ENCODE assay signal across 1 cellular context in the genomic region with DNA sequence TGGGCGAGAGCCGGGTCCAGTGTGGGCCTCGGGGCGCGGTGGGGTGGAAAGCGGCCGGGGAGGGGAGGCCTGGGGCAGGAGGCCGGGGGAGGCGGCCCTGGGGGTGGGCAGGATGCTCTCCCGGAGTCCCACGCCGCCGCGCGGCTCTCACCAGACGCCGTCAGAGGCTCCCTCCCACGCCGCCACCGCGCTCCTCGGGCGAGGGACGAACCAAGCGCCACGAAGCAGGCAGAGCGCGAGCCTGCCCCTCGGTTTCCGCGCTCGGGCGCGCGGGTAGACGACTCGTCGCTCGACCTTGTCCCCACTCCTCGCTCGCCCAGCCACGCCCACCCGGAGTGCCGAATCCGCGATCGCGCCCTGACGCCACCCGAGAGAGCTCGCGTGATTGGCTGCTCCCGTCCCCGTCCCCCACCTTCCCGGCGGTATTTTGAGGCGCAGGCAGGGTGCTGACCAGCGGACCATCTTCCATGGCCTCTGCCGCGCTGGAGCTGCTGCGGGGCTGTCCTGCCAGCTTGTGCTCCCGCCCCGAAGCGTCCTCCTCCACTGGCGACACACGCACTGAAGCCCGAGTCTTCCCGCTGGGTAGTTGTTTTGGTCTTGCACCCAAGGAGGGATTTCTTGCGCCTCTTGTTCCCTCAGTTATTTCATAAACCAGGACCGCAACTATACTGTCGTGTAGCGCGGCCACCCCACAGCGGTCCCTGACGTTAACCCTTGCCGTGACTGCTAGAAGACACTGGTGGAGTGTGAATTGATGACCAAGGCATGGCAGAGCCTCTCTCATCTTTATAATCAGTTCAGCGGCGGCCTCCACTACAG.
A peak's percentile ranks its signal among the peaks of the same experiment; 100 is the strongest.
TF ChIP-seq lines count a peak whose summit lies in the region.

A gene with protein sequence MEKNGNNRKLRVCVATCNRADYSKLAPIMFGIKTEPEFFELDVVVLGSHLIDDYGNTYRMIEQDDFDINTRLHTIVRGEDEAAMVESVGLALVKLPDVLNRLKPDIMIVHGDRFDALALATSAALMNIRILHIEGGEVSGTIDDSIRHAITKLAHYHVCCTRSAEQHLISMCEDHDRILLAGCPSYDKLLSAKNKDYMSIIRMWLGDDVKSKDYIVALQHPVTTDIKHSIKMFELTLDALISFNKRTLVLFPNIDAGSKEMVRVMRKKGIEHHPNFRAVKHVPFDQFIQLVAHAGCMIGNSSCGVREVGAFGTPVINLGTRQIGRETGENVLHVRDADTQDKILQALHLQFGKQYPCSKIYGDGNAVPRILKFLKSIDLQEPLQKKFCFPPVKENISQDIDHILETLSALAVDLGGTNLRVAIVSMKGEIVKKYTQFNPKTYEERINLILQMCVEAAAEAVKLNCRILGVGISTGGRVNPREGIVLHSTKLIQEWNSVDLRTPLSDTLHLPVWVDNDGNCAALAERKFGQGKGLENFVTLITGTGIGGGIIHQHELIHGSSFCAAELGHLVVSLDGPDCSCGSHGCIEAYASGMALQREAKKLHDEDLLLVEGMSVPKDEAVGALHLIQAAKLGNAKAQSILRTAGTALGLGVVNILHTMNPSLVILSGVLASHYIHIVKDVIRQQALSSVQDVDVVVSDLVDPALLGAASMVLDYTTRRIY (minus strand): TSS at position 279 of the 819 bp plus-strand sequence. CDS start 9,093 bp downstream, outside the sequence.

TF ChIP-seq in HCT116, 20 proteins besides CTCF, POLR2A, EP300 and RAD21:
- TF ChIP-seq SP1 (IDR thresholded peaks at IDR 0.05; ENCODE audit: low read depth) (peak; percentile 92), TCF7L2 (IDR thresholded peaks at IDR 0.05; ENCODE audit: borderline replicate concordance, extremely low read depth, insufficient read depth, insufficient read length) (peak; percentile 28), SRF (IDR thresholded peaks at IDR 0.05; ENCODE audit: low read depth) (peak; percentile 90), FOSL1 (IDR thresholded peaks at IDR 0.05; ENCODE audit: low read depth) (no peak), CEBPB (IDR thresholded peaks at IDR 0.05; ENCODE audit: low read depth) (no peak), ZFX (IDR thresholded peaks at IDR 0.05) (peak; percentile 61), ELF1 (IDR thresholded peaks at IDR 0.05; ENCODE audit: borderline replicate concordance, low read depth) (no peak), ZNF274 (IDR thresholded peaks at IDR 0.05; ENCODE audit: low read depth, low read length) (no peak), EZH2phosphoT487 (IDR thresholded peaks at IDR 0.05; ENCODE audit: borderline replicate concordance) (no peak), YY1 (IDR thresholded peaks at IDR 0.05; ENCODE audit: extremely low read depth, insufficient replicate concordance, low read depth, low read length) (peak; percentile 53), JUND (IDR thresholded peaks at IDR 0.05) (no peak), EGR1 (IDR thresholded peaks at IDR 0.05; ENCODE audit: low read depth) (0 out of 2 replicates have a peak, but pooled peaks have one; percentile 38), POLR2AphosphoS5 (IDR thresholded peaks at IDR 0.05; ENCODE audit: low read depth, low read length) (peak; percentile 75), SIN3A (IDR thresholded peaks at IDR 0.05; ENCODE audit: low read depth) (peak; percentile 68), CBX3 (IDR thresholded peaks at IDR 0.05; ENCODE audit: low read depth) (peak; percentile 33; the same call in 1 of the 2 replicates), EZH2 (IDR thresholded peaks at IDR 0.05) (no peak)
- TF ChIP-seq, protein P1, sequence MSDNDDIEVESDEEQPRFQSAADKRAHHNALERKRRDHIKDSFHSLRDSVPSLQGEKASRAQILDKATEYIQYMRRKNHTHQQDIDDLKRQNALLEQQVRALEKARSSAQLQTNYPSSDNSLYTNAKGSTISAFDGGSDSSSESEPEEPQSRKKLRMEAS (IDR thresholded peaks at IDR 0.05) = peak; percentile 85
- TF ChIP-seq, protein P2, sequence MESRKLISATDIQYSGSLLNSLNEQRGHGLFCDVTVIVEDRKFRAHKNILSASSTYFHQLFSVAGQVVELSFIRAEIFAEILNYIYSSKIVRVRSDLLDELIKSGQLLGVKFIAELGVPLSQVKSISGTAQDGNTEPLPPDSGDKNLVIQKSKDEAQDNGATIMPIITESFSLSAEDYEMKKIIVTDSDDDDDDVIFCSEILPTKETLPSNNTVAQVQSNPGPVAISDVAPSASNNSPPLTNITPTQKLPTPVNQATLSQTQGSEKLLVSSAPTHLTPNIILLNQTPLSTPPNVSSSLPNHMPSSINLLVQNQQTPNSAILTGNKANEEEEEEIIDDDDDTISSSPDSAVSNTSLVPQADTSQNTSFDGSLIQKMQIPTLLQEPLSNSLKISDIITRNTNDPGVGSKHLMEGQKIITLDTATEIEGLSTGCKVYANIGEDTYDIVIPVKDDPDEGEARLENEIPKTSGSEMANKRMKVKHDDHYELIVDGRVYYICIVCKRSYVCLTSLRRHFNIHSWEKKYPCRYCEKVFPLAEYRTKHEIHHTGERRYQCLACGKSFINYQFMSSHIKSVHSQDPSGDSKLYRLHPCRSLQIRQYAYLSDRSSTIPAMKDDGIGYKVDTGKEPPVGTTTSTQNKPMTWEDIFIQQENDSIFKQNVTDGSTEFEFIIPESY (IDR thresholded peaks at IDR 0.05; ENCODE audit: extremely low read depth, insufficient replicate concordance, low read length) = peak; percentile 5
- TF ChIP-seq, protein P3, sequence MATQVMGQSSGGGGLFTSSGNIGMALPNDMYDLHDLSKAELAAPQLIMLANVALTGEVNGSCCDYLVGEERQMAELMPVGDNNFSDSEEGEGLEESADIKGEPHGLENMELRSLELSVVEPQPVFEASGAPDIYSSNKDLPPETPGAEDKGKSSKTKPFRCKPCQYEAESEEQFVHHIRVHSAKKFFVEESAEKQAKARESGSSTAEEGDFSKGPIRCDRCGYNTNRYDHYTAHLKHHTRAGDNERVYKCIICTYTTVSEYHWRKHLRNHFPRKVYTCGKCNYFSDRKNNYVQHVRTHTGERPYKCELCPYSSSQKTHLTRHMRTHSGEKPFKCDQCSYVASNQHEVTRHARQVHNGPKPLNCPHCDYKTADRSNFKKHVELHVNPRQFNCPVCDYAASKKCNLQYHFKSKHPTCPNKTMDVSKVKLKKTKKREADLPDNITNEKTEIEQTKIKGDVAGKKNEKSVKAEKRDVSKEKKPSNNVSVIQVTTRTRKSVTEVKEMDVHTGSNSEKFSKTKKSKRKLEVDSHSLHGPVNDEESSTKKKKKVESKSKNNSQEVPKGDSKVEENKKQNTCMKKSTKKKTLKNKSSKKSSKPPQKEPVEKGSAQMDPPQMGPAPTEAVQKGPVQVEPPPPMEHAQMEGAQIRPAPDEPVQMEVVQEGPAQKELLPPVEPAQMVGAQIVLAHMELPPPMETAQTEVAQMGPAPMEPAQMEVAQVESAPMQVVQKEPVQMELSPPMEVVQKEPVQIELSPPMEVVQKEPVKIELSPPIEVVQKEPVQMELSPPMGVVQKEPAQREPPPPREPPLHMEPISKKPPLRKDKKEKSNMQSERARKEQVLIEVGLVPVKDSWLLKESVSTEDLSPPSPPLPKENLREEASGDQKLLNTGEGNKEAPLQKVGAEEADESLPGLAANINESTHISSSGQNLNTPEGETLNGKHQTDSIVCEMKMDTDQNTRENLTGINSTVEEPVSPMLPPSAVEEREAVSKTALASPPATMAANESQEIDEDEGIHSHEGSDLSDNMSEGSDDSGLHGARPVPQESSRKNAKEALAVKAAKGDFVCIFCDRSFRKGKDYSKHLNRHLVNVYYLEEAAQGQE (IDR thresholded peaks at IDR 0.05; ENCODE audit: low read depth) = no peak
TF ChIP-seq in HCT116: peak in this region for 11.
